Comparison of ENCODE assay signal across 1 cellular context in genomic region chr17:59154721-59155438, GRCh38.
TF ChIP-seq lines count a peak whose summit lies in the region.

Gene SKA2, minus strand, starts transcription at chr17:59155186. Its CDS starts 23 bp downstream, at chr17:59155163.

TF ChIP-seq in HepG2, 621 proteins besides CTCF, POLR2A, EP300 and RAD21 (continued from another document and continues in another):
- TF ChIP-seq ZNF407 (CRISPR knock-in tag; IDR thresholded peaks at IDR 0.05; ENCODE audit: not compliant biosample characterization) (no peak), EZH2 (conservative IDR thresholded peaks at IDR 0.05; ENCODE audit: low read depth, low read length) (no peak), ZSCAN9 (CRISPR knock-in tag; IDR thresholded peaks at IDR 0.05; ENCODE audit: borderline replicate concordance) (peak; percentile 13; the same call in 1 of the 2 replicates), IKZF1 (IDR thresholded peaks at IDR 0.05) (no peak), HNF1A (IDR thresholded peaks at IDR 0.05; ENCODE audit: low read depth) (no peak), HNF1A (CRISPR knock-in tag; IDR thresholded peaks at IDR 0.05; ENCODE audit: borderline replicate concordance) (no peak), ZBTB40 (IDR thresholded peaks at IDR 0.05) (no peak), ZBTB40 (CRISPR knock-in tag; IDR thresholded peaks at IDR 0.05) (0 out of 2 replicates have a peak, but pooled peaks have one; percentile 36), YEATS2 (CRISPR knock-in tag; IDR thresholded peaks at IDR 0.05; ENCODE audit: borderline replicate concordance) (peak; percentile 90), NCOR1 (IDR thresholded peaks at IDR 0.05; ENCODE audit: borderline replicate concordance, low read length) (peak; percentile 40; the same call in 1 of the 2 replicates), ZNF350 (CRISPR knock-in tag; IDR thresholded peaks at IDR 0.05; ENCODE audit: borderline replicate concordance, low read depth) (peak; percentile 91), MIXL1 (CRISPR knock-in tag; IDR thresholded peaks at IDR 0.05) (no peak; the same call in none of the 2 replicates), ZKSCAN8 (CRISPR knock-in tag; IDR thresholded peaks at IDR 0.05; ENCODE audit: borderline replicate concordance) (no peak; the same call in 1 of the 2 replicates), ZNF562 (CRISPR knock-in tag; IDR thresholded peaks at IDR 0.05; ENCODE audit: borderline replicate concordance) (no peak), MYNN (CRISPR knock-in tag; IDR thresholded peaks at IDR 0.05; ENCODE audit: low read depth) (no peak), EEA1 (CRISPR knock-in tag; IDR thresholded peaks at IDR 0.05; ENCODE audit: borderline replicate concordance) (no peak), ZNF34 (CRISPR knock-in tag; IDR thresholded peaks at IDR 0.05; ENCODE audit: borderline replicate concordance) (no peak), RXRA (CRISPR knock-in tag; IDR thresholded peaks at IDR 0.05) (peak; percentile 41; the same call in 1 of the 2 replicates), MEIS1 (CRISPR knock-in tag; IDR thresholded peaks at IDR 0.05; ENCODE audit: borderline replicate concordance) (no peak), IKZF4 (CRISPR knock-in tag; IDR thresholded peaks at IDR 0.05; ENCODE audit: borderline replicate concordance, low read depth, not compliant biosample characterization) (no peak), PCBP2 (optimal IDR thresholded peaks at IDR 0.05; ENCODE audit: low read depth, low read length, poor library complexity, severe bottlenecking) (no peak), TP53 (CRISPR knock-in tag; conservative IDR thresholded peaks at IDR 0.05) (no peak), SATB2 (CRISPR knock-in tag; IDR thresholded peaks at IDR 0.05) (no peak), TMF1 (CRISPR knock-in tag; IDR thresholded peaks at IDR 0.05; ENCODE audit: low read depth) (no peak; the same call in 1 of the 2 replicates), ZBTB38 (CRISPR knock-in tag; IDR thresholded peaks at IDR 0.05) (no peak; the same call in 1 of the 2 replicates), ZNF577 (CRISPR knock-in tag; IDR thresholded peaks at IDR 0.05; ENCODE audit: borderline replicate concordance, low read depth) (no peak), CHD2 (IDR thresholded peaks at IDR 0.05; ENCODE audit: low read depth, low read length) (peak; percentile 78), SMAD9 (CRISPR knock-in tag; IDR thresholded peaks at IDR 0.05) (peak; percentile 83), ZNF317 (CRISPR knock-in tag; IDR thresholded peaks at IDR 0.05) (peak; percentile 56; the same call in 1 of the 2 replicates), ZFAT (CRISPR knock-in tag; conservative IDR thresholded peaks at IDR 0.05) (no peak), SRSF1 (optimal IDR thresholded peaks at IDR 0.05; ENCODE audit: low read depth, low read length) (no peak), HOXA7 (CRISPR knock-in tag; IDR thresholded peaks at IDR 0.05) (no peak), POGZ (CRISPR knock-in tag; IDR thresholded peaks at IDR 0.05) (peak; percentile 85), ZNF652 (CRISPR knock-in tag; IDR thresholded peaks at IDR 0.05; ENCODE audit: borderline replicate concordance, low read depth) (no peak)
- TF ChIP-seq, protein P1, sequence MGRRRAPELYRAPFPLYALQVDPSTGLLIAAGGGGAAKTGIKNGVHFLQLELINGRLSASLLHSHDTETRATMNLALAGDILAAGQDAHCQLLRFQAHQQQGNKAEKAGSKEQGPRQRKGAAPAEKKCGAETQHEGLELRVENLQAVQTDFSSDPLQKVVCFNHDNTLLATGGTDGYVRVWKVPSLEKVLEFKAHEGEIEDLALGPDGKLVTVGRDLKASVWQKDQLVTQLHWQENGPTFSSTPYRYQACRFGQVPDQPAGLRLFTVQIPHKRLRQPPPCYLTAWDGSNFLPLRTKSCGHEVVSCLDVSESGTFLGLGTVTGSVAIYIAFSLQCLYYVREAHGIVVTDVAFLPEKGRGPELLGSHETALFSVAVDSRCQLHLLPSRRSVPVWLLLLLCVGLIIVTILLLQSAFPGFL (CRISPR knock-in tag; IDR thresholded peaks at IDR 0.05): no peak
- TF ChIP-seq, protein P2, sequence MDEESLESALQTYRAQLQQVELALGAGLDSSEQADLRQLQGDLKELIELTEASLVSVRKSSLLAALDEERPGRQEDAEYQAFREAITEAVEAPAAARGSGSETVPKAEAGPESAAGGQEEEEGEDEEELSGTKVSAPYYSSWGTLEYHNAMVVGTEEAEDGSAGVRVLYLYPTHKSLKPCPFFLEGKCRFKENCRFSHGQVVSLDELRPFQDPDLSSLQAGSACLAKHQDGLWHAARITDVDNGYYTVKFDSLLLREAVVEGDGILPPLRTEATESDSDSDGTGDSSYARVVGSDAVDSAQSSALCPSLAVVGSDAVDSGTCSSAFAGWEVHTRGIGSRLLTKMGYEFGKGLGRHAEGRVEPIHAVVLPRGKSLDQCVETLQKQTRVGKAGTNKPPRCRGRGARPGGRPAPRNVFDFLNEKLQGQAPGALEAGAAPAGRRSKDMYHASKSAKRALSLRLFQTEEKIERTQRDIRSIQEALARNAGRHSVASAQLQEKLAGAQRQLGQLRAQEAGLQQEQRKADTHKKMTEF (CRISPR knock-in tag; IDR thresholded peaks at IDR 0.05): peak; percentile 77
